Comparison of ENCODE assay signal across 1 cellular context in the genomic region with DNA sequence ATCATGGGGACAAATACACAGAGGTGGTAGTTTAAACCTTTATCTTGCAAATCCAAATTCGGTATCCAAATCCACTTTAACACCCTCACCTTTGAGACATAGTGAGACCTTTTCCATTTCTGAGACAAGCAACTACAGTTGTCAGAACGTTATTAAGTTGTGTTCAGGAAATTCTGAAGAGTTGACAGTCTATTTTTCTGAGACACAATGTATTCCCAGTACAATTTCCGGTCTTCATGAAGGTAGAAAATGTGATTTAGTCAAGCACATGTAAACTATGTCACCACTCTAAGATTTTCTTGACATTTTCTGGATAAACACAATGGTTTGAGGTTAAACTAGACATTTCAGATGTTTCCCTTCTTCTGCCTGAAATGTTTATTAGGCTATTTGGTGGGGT.
TF ChIP-seq lines count a peak whose summit lies in the region.

No MANE protein-coding gene starts in this region.

TF ChIP-seq in GM23338, 12 proteins besides CTCF, POLR2A, EP300 and RAD21 (continued from another document):
- TF ChIP-seq ZNF114 (CRISPR knock-in tag; IDR thresholded peaks at IDR 0.05) (no peak), CREB1 (CRISPR knock-in tag; IDR thresholded peaks at IDR 0.05; ENCODE audit: low read depth) (no peak), ZNF331 (CRISPR knock-in tag; IDR thresholded peaks at IDR 0.05; ENCODE audit: low read depth) (no peak), NANOG (IDR thresholded peaks at IDR 0.05; ENCODE audit: borderline replicate concordance) (no peak), EZH2phosphoT487 (IDR thresholded peaks at IDR 0.05; ENCODE audit: unreplicated experiment) (no peak), EZH2 (IDR thresholded peaks at IDR 0.05; ENCODE audit: low read depth, unreplicated experiment) (no peak), JUNB (IDR thresholded peaks at IDR 0.05; ENCODE audit: unreplicated experiment) (no peak)
- TF ChIP-seq, protein P1, sequence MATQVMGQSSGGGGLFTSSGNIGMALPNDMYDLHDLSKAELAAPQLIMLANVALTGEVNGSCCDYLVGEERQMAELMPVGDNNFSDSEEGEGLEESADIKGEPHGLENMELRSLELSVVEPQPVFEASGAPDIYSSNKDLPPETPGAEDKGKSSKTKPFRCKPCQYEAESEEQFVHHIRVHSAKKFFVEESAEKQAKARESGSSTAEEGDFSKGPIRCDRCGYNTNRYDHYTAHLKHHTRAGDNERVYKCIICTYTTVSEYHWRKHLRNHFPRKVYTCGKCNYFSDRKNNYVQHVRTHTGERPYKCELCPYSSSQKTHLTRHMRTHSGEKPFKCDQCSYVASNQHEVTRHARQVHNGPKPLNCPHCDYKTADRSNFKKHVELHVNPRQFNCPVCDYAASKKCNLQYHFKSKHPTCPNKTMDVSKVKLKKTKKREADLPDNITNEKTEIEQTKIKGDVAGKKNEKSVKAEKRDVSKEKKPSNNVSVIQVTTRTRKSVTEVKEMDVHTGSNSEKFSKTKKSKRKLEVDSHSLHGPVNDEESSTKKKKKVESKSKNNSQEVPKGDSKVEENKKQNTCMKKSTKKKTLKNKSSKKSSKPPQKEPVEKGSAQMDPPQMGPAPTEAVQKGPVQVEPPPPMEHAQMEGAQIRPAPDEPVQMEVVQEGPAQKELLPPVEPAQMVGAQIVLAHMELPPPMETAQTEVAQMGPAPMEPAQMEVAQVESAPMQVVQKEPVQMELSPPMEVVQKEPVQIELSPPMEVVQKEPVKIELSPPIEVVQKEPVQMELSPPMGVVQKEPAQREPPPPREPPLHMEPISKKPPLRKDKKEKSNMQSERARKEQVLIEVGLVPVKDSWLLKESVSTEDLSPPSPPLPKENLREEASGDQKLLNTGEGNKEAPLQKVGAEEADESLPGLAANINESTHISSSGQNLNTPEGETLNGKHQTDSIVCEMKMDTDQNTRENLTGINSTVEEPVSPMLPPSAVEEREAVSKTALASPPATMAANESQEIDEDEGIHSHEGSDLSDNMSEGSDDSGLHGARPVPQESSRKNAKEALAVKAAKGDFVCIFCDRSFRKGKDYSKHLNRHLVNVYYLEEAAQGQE (IDR thresholded peaks at IDR 0.05; ENCODE audit: unreplicated experiment): no peak
- TF ChIP-seq, protein P2, sequence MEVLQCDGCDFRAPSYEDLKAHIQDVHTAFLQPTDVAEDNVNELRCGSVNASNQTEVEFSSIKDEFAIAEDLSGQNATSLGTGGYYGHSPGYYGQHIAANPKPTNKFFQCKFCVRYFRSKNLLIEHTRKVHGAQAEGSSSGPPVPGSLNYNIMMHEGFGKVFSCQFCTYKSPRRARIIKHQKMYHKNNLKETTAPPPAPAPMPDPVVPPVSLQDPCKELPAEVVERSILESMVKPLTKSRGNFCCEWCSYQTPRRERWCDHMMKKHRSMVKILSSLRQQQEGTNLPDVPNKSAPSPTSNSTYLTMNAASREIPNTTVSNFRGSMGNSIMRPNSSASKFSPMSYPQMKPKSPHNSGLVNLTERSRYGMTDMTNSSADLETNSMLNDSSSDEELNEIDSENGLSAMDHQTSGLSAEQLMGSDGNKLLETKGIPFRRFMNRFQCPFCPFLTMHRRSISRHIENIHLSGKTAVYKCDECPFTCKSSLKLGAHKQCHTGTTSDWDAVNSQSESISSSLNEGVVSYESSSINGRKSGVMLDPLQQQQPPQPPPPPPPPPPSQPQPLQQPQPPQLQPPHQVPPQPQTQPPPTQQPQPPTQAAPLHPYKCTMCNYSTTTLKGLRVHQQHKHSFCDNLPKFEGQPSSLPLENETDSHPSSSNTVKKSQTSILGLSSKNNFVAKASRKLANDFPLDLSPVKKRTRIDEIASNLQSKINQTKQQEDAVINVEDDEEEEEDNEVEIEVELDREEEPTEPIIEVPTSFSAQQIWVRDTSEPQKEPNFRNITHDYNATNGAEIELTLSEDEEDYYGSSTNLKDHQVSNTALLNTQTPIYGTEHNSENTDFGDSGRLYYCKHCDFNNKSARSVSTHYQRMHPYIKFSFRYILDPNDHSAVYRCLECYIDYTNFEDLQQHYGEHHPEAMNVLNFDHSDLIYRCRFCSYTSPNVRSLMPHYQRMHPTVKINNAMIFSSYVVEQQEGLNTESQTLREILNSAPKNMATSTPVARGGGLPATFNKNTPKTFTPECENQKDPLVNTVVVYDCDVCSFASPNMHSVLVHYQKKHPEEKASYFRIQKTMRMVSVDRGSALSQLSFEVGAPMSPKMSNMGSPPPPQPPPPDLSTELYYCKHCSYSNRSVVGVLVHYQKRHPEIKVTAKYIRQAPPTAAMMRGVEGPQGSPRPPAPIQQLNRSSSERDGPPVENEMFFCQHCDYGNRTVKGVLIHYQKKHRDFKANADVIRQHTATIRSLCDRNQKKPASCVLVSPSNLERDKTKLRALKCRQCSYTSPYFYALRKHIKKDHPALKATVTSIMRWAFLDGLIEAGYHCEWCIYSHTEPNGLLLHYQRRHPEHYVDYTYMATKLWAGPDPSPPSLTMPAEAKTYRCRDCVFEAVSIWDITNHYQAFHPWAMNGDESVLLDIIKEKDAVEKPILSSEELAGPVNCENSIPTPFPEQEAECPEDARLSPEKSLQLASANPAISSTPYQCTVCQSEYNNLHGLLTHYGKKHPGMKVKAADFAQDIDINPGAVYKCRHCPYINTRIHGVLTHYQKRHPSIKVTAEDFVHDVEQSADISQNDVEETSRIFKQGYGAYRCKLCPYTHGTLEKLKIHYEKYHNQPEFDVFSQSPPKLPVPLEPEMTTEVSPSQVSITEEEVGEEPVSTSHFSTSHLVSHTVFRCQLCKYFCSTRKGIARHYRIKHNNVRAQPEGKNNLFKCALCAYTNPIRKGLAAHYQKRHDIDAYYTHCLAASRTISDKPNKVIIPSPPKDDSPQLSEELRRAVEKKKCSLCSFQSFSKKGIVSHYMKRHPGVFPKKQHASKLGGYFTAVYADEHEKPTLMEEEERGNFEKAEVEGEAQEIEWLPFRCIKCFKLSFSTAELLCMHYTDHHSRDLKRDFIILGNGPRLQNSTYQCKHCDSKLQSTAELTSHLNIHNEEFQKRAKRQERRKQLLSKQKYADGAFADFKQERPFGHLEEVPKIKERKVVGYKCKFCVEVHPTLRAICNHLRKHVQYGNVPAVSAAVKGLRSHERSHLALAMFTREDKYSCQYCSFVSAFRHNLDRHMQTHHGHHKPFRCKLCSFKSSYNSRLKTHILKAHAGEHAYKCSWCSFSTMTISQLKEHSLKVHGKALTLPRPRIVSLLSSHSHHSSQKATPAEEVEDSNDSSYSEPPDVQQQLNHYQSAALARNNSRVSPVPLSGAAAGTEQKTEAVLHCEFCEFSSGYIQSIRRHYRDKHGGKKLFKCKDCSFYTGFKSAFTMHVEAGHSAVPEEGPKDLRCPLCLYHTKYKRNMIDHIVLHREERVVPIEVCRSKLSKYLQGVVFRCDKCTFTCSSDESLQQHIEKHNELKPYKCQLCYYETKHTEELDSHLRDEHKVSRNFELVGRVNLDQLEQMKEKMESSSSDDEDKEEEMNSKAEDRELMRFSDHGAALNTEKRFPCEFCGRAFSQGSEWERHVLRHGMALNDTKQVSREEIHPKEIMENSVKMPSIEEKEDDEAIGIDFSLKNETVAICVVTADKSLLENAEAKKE (CRISPR knock-in tag; IDR thresholded peaks at IDR 0.05): no peak
